In the genomic region with DNA sequence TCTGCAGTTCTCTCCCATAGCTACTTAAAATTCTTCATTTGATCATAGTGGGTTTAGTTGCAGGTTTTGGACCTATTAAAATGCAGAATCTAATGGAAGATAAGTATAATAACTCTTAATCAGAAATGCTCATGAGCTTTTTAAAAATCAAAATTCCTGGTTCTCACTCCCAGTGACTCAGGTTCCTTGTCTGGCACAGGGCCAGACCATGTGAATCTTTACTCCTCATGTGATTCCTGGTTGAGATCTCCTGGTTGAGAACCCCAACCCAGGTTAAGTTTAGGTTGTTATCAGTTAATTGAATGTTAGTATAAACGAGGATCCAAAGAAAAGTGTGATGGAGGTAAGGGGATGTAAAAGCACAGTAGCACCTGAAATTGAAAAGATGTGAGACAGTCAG, we compare ENCODE assay signal across 14 cellular contexts.
"Had no signal": no experiment of that assay in that cellular context is flagged by ENCODE, and none has a peak within 500 bp of the region (broad histone marks: within the 10 kb centered on the region; RNA-seq: fewer than 3 reads in every experiment).

No MANE protein-coding gene starts in this region.

- H3K4me1 ChIP-seq: left lung, thyroid gland, uterus had no signal

- H3K9me3 Mint-ChIP-seq: activated CD4-positive, alpha-beta T cell treated with anti-CD3 and anti-CD28 coated beads, Interleukin-2, amount 10 ng/mL, durations not matched to agents 7 days and 5 days; activated naive CD8-positive, alpha-beta T cell treated with anti-CD3 and anti-CD28 coated beads, Interleukin-2, amount 10 ng/mL, durations not matched to agents 7 days and 5 days; activated T-helper 1 cell treated with anti-CD3 and anti-CD28 coated beads, Interleukin-12 subunit alpha, Interleukin-12 subunit beta, Interleukin-2, Interleukin-4 antibody, amounts not matched to agents 30 ng/mL and 10 ng/mL and 1 ng/mL, durations not matched to agents 14 hours and 24 hours and 36 hours; dendritic cell treated with granulocyte-macrophage colony-stimulating factor and Interleukin-4, amounts not matched to agents 40 ng/mL and 50 ng/mL, for 4 days; stimulated activated memory B cell treated with anti-CD40 and anti-IgM and Interleukin-4, amounts not matched to agents 10 μg/mL and 1 μg/mL and 100 μg/mL, for 72 hours had no signal

- H3K27ac ChIP-seq: brain microvascular endothelial cell, hepatocyte, left lung, thyroid gland, uterus had no signal

- H3K4me3 ChIP-seq: hepatocyte, left lung, thyroid gland, uterus had no signal

- H3K4me3 Mint-ChIP-seq: activated CD4-positive, alpha-beta T cell treated with anti-CD3 and anti-CD28 coated beads, Interleukin-2, amount 10 ng/mL, durations not matched to agents 7 days and 5 days; activated naive CD8-positive, alpha-beta T cell treated with anti-CD3 and anti-CD28 coated beads, Interleukin-2, amount 10 ng/mL, durations not matched to agents 7 days and 5 days; activated T-helper 1 cell treated with anti-CD3 and anti-CD28 coated beads, Interleukin-12 subunit alpha, Interleukin-12 subunit beta, Interleukin-2, Interleukin-4 antibody, amounts not matched to agents 30 ng/mL and 10 ng/mL and 1 ng/mL, durations not matched to agents 14 hours and 24 hours and 36 hours; dendritic cell treated with granulocyte-macrophage colony-stimulating factor and Interleukin-4, amounts not matched to agents 40 ng/mL and 50 ng/mL, for 4 days; naive thymus-derived CD8-positive, alpha-beta T cell; stimulated activated memory B cell treated with anti-CD40 and anti-IgM and Interleukin-4, amounts not matched to agents 10 μg/mL and 1 μg/mL and 100 μg/mL, for 72 hours had no signal

- H3K4me1 Mint-ChIP-seq: activated naive CD8-positive, alpha-beta T cell treated with anti-CD3 and anti-CD28 coated beads, Interleukin-2, amount 10 ng/mL, durations not matched to agents 7 days and 5 days; naive thymus-derived CD8-positive, alpha-beta T cell had no signal

- DNase-seq: activated CD4-positive, alpha-beta T cell treated with anti-CD3 and anti-CD28 coated beads, Interleukin-2, amount 10 ng/mL, durations not matched to agents 7 days and 5 days; activated CD8-positive, alpha-beta memory T cell treated with anti-CD3 and anti-CD28 coated beads for 24 hours; activated naive CD8-positive, alpha-beta T cell treated with anti-CD3 and anti-CD28 coated beads, Interleukin-2, amount 10 ng/mL, durations not matched to agents 7 days and 5 days; brain microvascular endothelial cell; cerebellar nuclear complex; islet precursor cell; left lung; naive thymus-derived CD8-positive, alpha-beta T cell; thyroid gland; uterus had no signal

- H3K27ac Mint-ChIP-seq: activated CD4-positive, alpha-beta T cell treated with anti-CD3 and anti-CD28 coated beads, Interleukin-2, amount 10 ng/mL, durations not matched to agents 7 days and 5 days; activated naive CD8-positive, alpha-beta T cell treated with anti-CD3 and anti-CD28 coated beads, Interleukin-2, amount 10 ng/mL, durations not matched to agents 7 days and 5 days; activated T-helper 1 cell treated with anti-CD3 and anti-CD28 coated beads, Interleukin-12 subunit alpha, Interleukin-12 subunit beta, Interleukin-2, Interleukin-4 antibody, amounts not matched to agents 30 ng/mL and 10 ng/mL and 1 ng/mL, durations not matched to agents 14 hours and 24 hours and 36 hours; dendritic cell treated with granulocyte-macrophage colony-stimulating factor and Interleukin-4, amounts not matched to agents 40 ng/mL and 50 ng/mL, for 4 days; naive thymus-derived CD8-positive, alpha-beta T cell; stimulated activated memory B cell treated with anti-CD40 and anti-IgM and Interleukin-4, amounts not matched to agents 10 μg/mL and 1 μg/mL and 100 μg/mL, for 72 hours had no signal

- H3K9me3 ChIP-seq: left lung, thyroid gland, uterus had no signal

- H3K36me3 Mint-ChIP-seq: activated naive CD8-positive, alpha-beta T cell treated with anti-CD3 and anti-CD28 coated beads, Interleukin-2, amount 10 ng/mL, durations not matched to agents 7 days and 5 days; naive thymus-derived CD8-positive, alpha-beta T cell; stimulated activated memory B cell treated with anti-CD40 and anti-IgM and Interleukin-4, amounts not matched to agents 10 μg/mL and 1 μg/mL and 100 μg/mL, for 72 hours had no signal

- ATAC-seq: left lung; naive thymus-derived CD8-positive, alpha-beta T cell; stimulated activated memory B cell treated with anti-CD40 and anti-IgM and Interleukin-4, amounts not matched to agents 10 μg/mL and 1 μg/mL and 100 μg/mL, for 72 hours had no signal

- H3K27me3 ChIP-seq: brain microvascular endothelial cell, hepatocyte, left lung, thyroid gland, uterus had no signal

- H3K36me3 ChIP-seq: brain microvascular endothelial cell, left lung, thyroid gland, uterus had no signal
